In the genomic region with DNA sequence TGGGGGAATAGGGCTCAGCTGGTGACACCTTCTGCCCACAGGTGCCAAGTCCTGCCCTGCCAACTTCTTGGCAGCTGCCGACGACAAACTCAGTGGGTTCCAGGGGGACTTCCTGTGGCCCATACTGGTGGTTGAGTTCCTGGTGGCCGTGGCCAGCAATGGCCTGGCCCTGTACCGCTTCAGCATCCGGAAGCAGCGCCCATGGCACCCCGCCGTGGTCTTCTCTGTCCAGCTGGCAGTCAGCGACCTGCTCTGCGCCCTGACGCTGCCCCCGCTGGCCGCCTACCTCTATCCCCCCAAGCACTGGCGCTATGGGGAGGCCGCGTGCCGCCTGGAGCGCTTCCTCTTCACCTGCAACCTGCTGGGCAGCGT, we compare ENCODE assay signal across 9 cellular contexts. TPM values are rescaled to one million over a fixed set of nuclear protein-coding genes. Genes with fewer than 3 reads are reported as not detected.
DNase-seq lines count a peak whose midpoint lies in the region; ATAC-seq and TF ChIP-seq lines count a peak whose summit lies in the region.
"Had no signal": no experiment of that assay in that cellular context is flagged by ENCODE, and none has a peak within 500 bp of the region (broad histone marks: within the 10 kb centered on the region; RNA-seq: fewer than 3 reads in every experiment).

No MANE protein-coding gene starts in this region.

- H3K9me3 Mint-ChIP-seq in CD4-positive, alpha-beta T cell = no peaks in the 10 kb centered on the region
- peaks cover 7% of the 10 kb centered on the region for H3K9me3 Mint-ChIP-seq in glutamatergic neuron (ENCODE audit: unreplicated experiment)

- no peak overlapping the region for H3K27ac ChIP-seq in CD4-positive, alpha-beta T cell (ENCODE audit: low read depth, low read length)
- H3K27ac ChIP-seq: SJSA1 had no signal

- CTCF ChIA-PET in CD4-positive, alpha-beta T cell (lab: Charles Lee) = interaction anchor here (0.6 to 2.5 kb wide), 6 partner anchors 9 to 292 kb away, joined by 3 to 13 read pairs (median 5); no protein-coding TSS in a partner anchor

- no peak for DNase-seq in CD4-positive, alpha-beta T cell
- no peak for DNase-seq in T-helper 17 cell
- no peak for DNase-seq in left colon
- DNase-seq in glutamatergic neuron = no peak
- no peak for DNase-seq in activated CD4-positive, CD25-positive, alpha-beta regulatory T cell (lab: John Stamatoyannopoulos, UW)

- POLR2A ChIA-PET in CD4-positive, alpha-beta T cell (lab: Charles Lee) = interaction anchor here (1.4 to 6.4 kb wide), 4 partner anchors 8 to 122 kb away, joined by 4 to 55 read pairs (median 24); partner anchors contain the start of gene PPAN

- peaks cover 72% of the 10 kb centered on the region for H3K36me3 Mint-ChIP-seq in CD4-positive, alpha-beta T cell (ENCODE audit: low read depth)
- peaks cover 9% of the 10 kb centered on the region for H3K36me3 Mint-ChIP-seq in T-helper 17 cell (ENCODE audit: low read depth)
- H3K36me3 Mint-ChIP-seq in glutamatergic neuron (ENCODE audit: unreplicated experiment) = no peaks in the 10 kb centered on the region

- ATAC-seq in CD4-positive, alpha-beta T cell (ENCODE audit: poor library complexity) = no peak
- ATAC-seq in T-helper 17 cell = no peak
- ATAC-seq in left colon = peak; percentile 10
- no peak for ATAC-seq in HG03025 (IDR thresholded peaks at IDR 0.05; ENCODE audit: low FRiP score, unreplicated experiment)
- no peak for ATAC-seq in HG03378 (IDR thresholded peaks at IDR 0.05; ENCODE audit: unreplicated experiment)

- peak; percentile 18 for TF ChIP-seq POLR2A in GM18526 (IDR thresholded peaks at IDR 0.05; ENCODE audit: extremely low read depth, insufficient read length)

- no peaks in the 10 kb centered on the region for H3K27me3 ChIP-seq in CD4-positive, alpha-beta T cell (ENCODE audit: control insufficient read depth, insufficient read depth, low read length)
- H3K27me3 ChIP-seq: SJSA1 had no signal

- intact Hi-C loops in CD4-positive, alpha-beta T cell (cut with DNase I, micrococcal nuclease) = loop anchor here (1.0 to 5.0 kb wide), 3 partner anchors 14 to 181 kb away; no protein-coding TSS in a partner anchor
- intact Hi-C loops in left colon (cut with DNase I, micrococcal nuclease) = no loop called here

- H3K9me3 ChIP-seq in CD4-positive, alpha-beta T cell (ENCODE audit: control insufficient read depth, low read length) = no peaks in the 10 kb centered on the region
- no peaks in the 10 kb centered on the region for H3K9me3 ChIP-seq in T-helper 17 cell (ENCODE audit: control insufficient read depth, low read length, poor library complexity, severe bottlenecking)
- H3K9me3 ChIP-seq: SJSA1 had no signal

- peaks cover 4% of the 10 kb centered on the region for H3K27me3 Mint-ChIP-seq in CD4-positive, alpha-beta T cell
- H3K27me3 Mint-ChIP-seq in T-helper 17 cell (no peaks in the 10 kb centered on the region), glutamatergic neuron (ENCODE audit: unreplicated experiment) (no peaks in the 10 kb centered on the region)

- peak overlapping the region; percentile 98 for H3K27ac Mint-ChIP-seq in CD4-positive, alpha-beta T cell
- H3K27ac Mint-ChIP-seq in T-helper 17 cell (peak overlapping the region; percentile 97), glutamatergic neuron (ENCODE audit: unreplicated experiment) (no peak overlapping the region)

- H3K4me3 Mint-ChIP-seq in CD4-positive, alpha-beta T cell = peak overlapping the region; percentile 11
- H3K4me3 Mint-ChIP-seq in T-helper 17 cell (peak overlapping the region; percentile 82), glutamatergic neuron (ENCODE audit: unreplicated experiment) (no peak overlapping the region)

- H3K4me1 Mint-ChIP-seq in CD4-positive, alpha-beta T cell (ENCODE audit: low read depth) = peaks cover 32% of the 10 kb centered on the region
- H3K4me1 Mint-ChIP-seq in T-helper 17 cell (peaks cover 28% of the 10 kb centered on the region), glutamatergic neuron (ENCODE audit: low read depth, unreplicated experiment) (no peaks in the 10 kb centered on the region)

- TF ChIP-seq CTCF in CD4-positive, alpha-beta T cell (IDR thresholded peaks at IDR 0.05) = no peak
- TF ChIP-seq CTCF in glutamatergic neuron (IDR thresholded peaks at IDR 0.05; ENCODE audit: partially characterized antibody, unreplicated experiment) = no peak

RNA-seq across cellular contexts. Expression of gene P2RY11, which starts 2.1 kb away (rescaled TPM):
- total RNA-seq in CD4-positive, alpha-beta T cell = 10 to 100 TPM; 88.5 to 93.9 TPM
- total RNA-seq in T-helper 17 cell (10 to 100 TPM; 46.6 to 50.8 TPM), left colon (10 to 100 TPM; 10.1 to 12.9 TPM), glutamatergic neuron (ENCODE audit: unreplicated experiment) (21.6 TPM)

RNA-seq across cellular contexts. Expression of gene EIF3G, which starts 6.1 kb away (rescaled TPM):
- total RNA-seq in CD4-positive, alpha-beta T cell = 100 to 1,000 TPM; 328 to 343 TPM
- total RNA-seq in T-helper 17 cell = 100 to 1,000 TPM; 312 to 322 TPM
- 100 to 1,000 TPM; 137 to 142 TPM for total RNA-seq in left colon
- total RNA-seq in glutamatergic neuron (ENCODE audit: unreplicated experiment) = 155 TPM

RNA-seq across cellular contexts. Expression of gene PPAN, which starts 7.4 kb away (rescaled TPM):
- total RNA-seq in CD4-positive, alpha-beta T cell = 100 to 1,000 TPM; 119 to 127 TPM
- total RNA-seq in T-helper 17 cell = 10 to 100 TPM; 79.8 to 87.8 TPM
- 10 to 100 TPM; 26.4 to 34.0 TPM for total RNA-seq in left colon
- 44.5 TPM for total RNA-seq in glutamatergic neuron (ENCODE audit: unreplicated experiment)

RNA-seq across cellular contexts. Expression of gene ANGPTL6, which starts 11.1 kb away (rescaled TPM):
- under 1 TPM; 0.61 to 0.63 TPM for total RNA-seq in CD4-positive, alpha-beta T cell
- total RNA-seq in T-helper 17 cell = 1 to 10 TPM in 1 of 2 donors, under 1 TPM in 1; 0.86 to 2.2 TPM
- under 1 TPM; 0.24 to 0.31 TPM for total RNA-seq in left colon
- not detected for total RNA-seq in glutamatergic neuron (ENCODE audit: unreplicated experiment)

RNA-seq across cellular contexts. Expression of gene SHFL, which starts 27.5 kb away (rescaled TPM):
- total RNA-seq in CD4-positive, alpha-beta T cell = 10 to 100 TPM; 58.5 to 61.7 TPM
- total RNA-seq in T-helper 17 cell (10 to 100 TPM; 65.2 to 68.0 TPM), left colon (10 to 100 TPM; 18.3 to 27.9 TPM), glutamatergic neuron (ENCODE audit: unreplicated experiment) (0.20 TPM)

Comparison
In these comparisons a context has a peak if more than half of its experiments do, and no peak if none do; other contexts are left out.
1. intact Hi-C loops: an anchor here in CD4-positive, alpha-beta T cell (1.0 to 5.0 kb wide); none called in left colon.